In genomic region chr17:79959042-79959441, GRCh38 we compare ENCODE assay signal across 22 cellular contexts.
"Had no signal": no experiment of that assay in that cellular context is flagged by ENCODE, and none has a peak within 500 bp of the region (broad histone marks: within the 10 kb centered on the region; RNA-seq: fewer than 3 reads in every experiment).

No MANE protein-coding gene starts in this region.

- H3K4me3 ChIP-seq: coronary artery, dorsolateral prefrontal cortex, esophagus muscularis mucosa, gastroesophageal sphincter, heart left ventricle, left lung, lower lobe of right lung, mucosa of descending colon had no signal

- H3K9me3 ChIP-seq: left lung, lower lobe of right lung, mucosa of descending colon had no signal

- H3K27me3 ChIP-seq: dorsolateral prefrontal cortex, esophagus muscularis mucosa, foreskin keratinocyte, gastroesophageal sphincter, heart left ventricle, left lung had no signal

- ATAC-seq: foreskin keratinocyte, gastroesophageal sphincter, heart left ventricle, left cardiac atrium, left lung, left ventricle myocardium superior, lower lobe of right lung, mucosa of descending colon had no signal

- FAIRE-seq: colon, endothelial cell of umbilical vein, frontal cortex, islet of Langerhans, keratinocyte had no signal

- DNase-seq: dermis blood vessel endothelial cell; effector CD4-positive, alpha-beta T cell; effector memory CD4-positive, alpha-beta T cell; foreskin keratinocyte; heart left ventricle; hippocampal formation; left lung; left ventricle myocardium superior; lower lobe of right lung; mesenchymal stem cell; mucosa of descending colon; naive B cell had no signal

- H3K27ac ChIP-seq: coronary artery, dorsolateral prefrontal cortex, esophagus muscularis mucosa, foreskin keratinocyte, gastroesophageal sphincter, heart left ventricle, left lung, lower lobe of right lung had no signal

- H3K4me1 ChIP-seq: esophagus muscularis mucosa, foreskin keratinocyte, gastroesophageal sphincter, left lung, lower lobe of right lung had no signal

- H3K36me3 ChIP-seq: esophagus muscularis mucosa, gastroesophageal sphincter, heart left ventricle, left lung, lower lobe of right lung had no signal
